Comparison of ENCODE assay signal across 24 cellular contexts in genomic region chr1:214005716-214006115, GRCh38. TPM values are rescaled to one million over a fixed set of nuclear protein-coding genes. Genes with fewer than 3 reads are reported as not detected.
A peak's percentile ranks its signal among the peaks of the same experiment; 100 is the strongest.
DNase-seq lines count a peak whose midpoint lies in the region; ATAC-seq, FAIRE-seq and TF ChIP-seq lines count a peak whose summit lies in the region.
"Had no signal": no experiment of that assay in that cellular context is flagged by ENCODE, and none has a peak within 500 bp of the region (broad histone marks: within the 10 kb centered on the region; RNA-seq: fewer than 3 reads in every experiment).

No MANE protein-coding gene starts in this region.

- H3K27ac Mint-ChIP-seq in activated T-helper 1 cell treated with anti-CD3 and anti-CD28 coated beads, Interleukin-12 subunit alpha, Interleukin-12 subunit beta, Interleukin-2, Interleukin-4 antibody, amounts not matched to agents 30 ng/mL and 10 ng/mL and 1 ng/mL, durations not matched to agents 14 hours and 24 hours and 36 hours, result no peak overlapping the region
- H3K27ac Mint-ChIP-seq in MCF 10A (ENCODE audit: low read depth, unreplicated experiment), result no peak overlapping the region
- H3K27ac Mint-ChIP-seq: CD4-positive, alpha-beta T cell had no signal

- peaks cover 51% of the 10 kb centered on the region for H3K4me1 ChIP-seq in HepG2 (ENCODE audit: insufficient read depth, low read length)
- peaks cover 0 to 31% (median 12%) of the 10 kb centered on the region in 4 donors for H3K4me1 ChIP-seq in right lobe of liver
- H3K4me1 ChIP-seq in esophagus muscularis mucosa, result peaks cover 0 to 14% (median 7%) of the 10 kb centered on the region in 4 donors
- H3K4me1 ChIP-seq: BLaER1 treated with 17β-estradiol and CSF1 and Interleukin-3, amounts not matched to agents 10 nM and 100 nM had no signal

- WGBS in HepG2 (ENCODE audit: low lambda C conversion rate), result 94% methylated on average over 2 of the region's 2 CpGs
- WGBS in right lobe of liver (ENCODE audit: insufficient coverage, low coverage, low lambda C conversion rate, missing lambda C conversion rate), result 71% methylated on average over 2 of the region's 2 CpGs
- WGBS in esophagus muscularis mucosa, result 83% methylated on average over 2 of the region's 2 CpGs

- no peak for TF ChIP-seq RAD21 in HepG2 (CRISPR knock-in tag; IDR thresholded peaks at IDR 0.05)

- no peak for DNase-seq in HepG2 (ENCODE audit: low spot score)
- DNase-seq in right lobe of liver, result no peak
- DNase-seq in esophagus muscularis mucosa (ENCODE audit: extremely low spot score), result peak; percentile 31
- peak; percentile 45 for DNase-seq in pons (ENCODE audit: low spot score)
- no peak for DNase-seq in activated T-helper 1 cell treated with anti-CD3 and anti-CD28 coated beads, Interleukin-12 subunit alpha, Interleukin-12 subunit beta, Interleukin-2, Interleukin-4 antibody, amounts not matched to agents 30 ng/mL and 10 ng/mL and 1 ng/mL, durations not matched to agents 14 hours and 24 hours and 36 hours (ENCODE audit: low spot score)
- DNase-seq in MCF 10A (ENCODE audit: unreplicated experiment), result no peak
- DNase-seq: CD4-positive, alpha-beta T cell; COR-L47; DMS79; GF-D8; Kasumi-1; NCI-H2029 treated with DMSO at 0.1 percent for 48 hours; NCI-H526 treated with DMSO at 0.1 percent for 48 hours; SHP77 had no signal

- H3K36me3 ChIP-seq in HepG2 (replicated peaks in 1 of 2; ENCODE audit: control insufficient read depth in 1 of 2, insufficient read depth in 2 of 2, low read length in 2 of 2) (peaks cover 13 to 62% of the 10 kb centered on the region in 2 experiments), right lobe of liver (peaks cover 0 to 19% (median 7%) of the 10 kb centered on the region in 4 donors), esophagus muscularis mucosa (no peaks in the 10 kb centered on the region)
- H3K36me3 ChIP-seq: BLaER1 treated with 17β-estradiol and CSF1 and Interleukin-3, amounts not matched to agents 10 nM and 100 nM had no signal

- ATAC-seq in HepG2 (no peak), right lobe of liver (no peak), HG03108 (IDR thresholded peaks at IDR 0.05; ENCODE audit: unreplicated experiment) (no peak), GM19023 (IDR thresholded peaks at IDR 0.05; ENCODE audit: unreplicated experiment) (no peak)
- ATAC-seq: K562, Panc1 had no signal

- intact Hi-C loops in HepG2 (cut with micrococcal nuclease; ENCODE audit: unreplicated experiment) (loop anchor here (5.0 to 10.0 kb wide), 2 partner anchors 117 to 881 kb away; no protein-coding TSS in a partner anchor), right lobe of liver (cut with DNase I) (no loop called here), esophagus muscularis mucosa (cut with DNase I) (no loop called here), MCF 10A (cut with micrococcal nuclease) (no loop called here)
- intact Hi-C loops in activated T-helper 1 cell treated with anti-CD3 and anti-CD28 coated beads, Interleukin-12 subunit alpha, Interleukin-12 subunit beta, Interleukin-2, Interleukin-4 antibody, amounts not matched to agents 30 ng/mL and 10 ng/mL and 1 ng/mL, durations not matched to agents 14 hours and 24 hours and 36 hours (cut with micrococcal nuclease), result no loop called here

- no peak for TF ChIP-seq POLR2A in HepG2 (IDR thresholded peaks at IDR 0.05; ENCODE audit: insufficient read depth in 1 of 2, low read depth in 2 of 2, low read length in 2 of 2)
- TF ChIP-seq POLR2A in right lobe of liver (IDR thresholded peaks at IDR 0.05), result no peak
- no peak for TF ChIP-seq POLR2A in esophagus muscularis mucosa (IDR thresholded peaks at IDR 0.05; ENCODE audit: low read depth)

- in situ Hi-C loops in HepG2 (cut with HindIII; ENCODE audit: extremely low pct_ligation_motif_present, low pct_unique_long_range_greater_than_20kb), result loop anchor here (25.0 kb wide), 1 partner anchor 107 kb away; no protein-coding TSS in a partner anchor

- no peak overlapping the region for H2AFZ ChIP-seq in HepG2 (ENCODE audit: low read length)

- H3K27me3 ChIP-seq in HepG2 (ENCODE audit: control insufficient read depth in 1 of 2, insufficient read depth in 2 of 2, low read length in 2 of 2) (no peaks in the 10 kb centered on the region), right lobe of liver (no peaks in the 10 kb centered on the region), esophagus muscularis mucosa (peaks cover 0 to 9% (median 0%) of the 10 kb centered on the region in 4 donors)
- H3K27me3 ChIP-seq: BLaER1 treated with 17β-estradiol and CSF1 and Interleukin-3, amounts not matched to agents 10 nM and 100 nM had no signal

- no peak overlapping the region for H3K27ac ChIP-seq in HepG2 (ENCODE audit: extremely low read length, insufficient read depth, low read length)
- H3K27ac ChIP-seq in right lobe of liver, result no peak overlapping the region
- no peak overlapping the region for H3K27ac ChIP-seq in esophagus muscularis mucosa (replicated peaks in 1 of 4)
- H3K27ac ChIP-seq: BLaER1 treated with 17β-estradiol and CSF1 and Interleukin-3, amounts not matched to agents 10 nM and 100 nM; RWPE1 had no signal

- no peaks in the 10 kb centered on the region for H3K36me3 Mint-ChIP-seq in activated T-helper 1 cell treated with anti-CD3 and anti-CD28 coated beads, Interleukin-12 subunit alpha, Interleukin-12 subunit beta, Interleukin-2, Interleukin-4 antibody, amounts not matched to agents 30 ng/mL and 10 ng/mL and 1 ng/mL, durations not matched to agents 14 hours and 24 hours and 36 hours (ENCODE audit: low read depth)
- no peaks in the 10 kb centered on the region for H3K36me3 Mint-ChIP-seq in MCF 10A (ENCODE audit: insufficient read depth, unreplicated experiment)

- H3K4me3 ChIP-seq in HepG2 (replicated peaks in 1 of 3; ENCODE audit: insufficient read depth in 1 of 3, low read depth in 2 of 3, low read length in 3 of 3) (no peak overlapping the region), right lobe of liver (no peak overlapping the region), esophagus muscularis mucosa (no peak overlapping the region)
- H3K4me3 ChIP-seq: BLaER1 treated with 17β-estradiol and CSF1 and Interleukin-3, amounts not matched to agents 10 nM and 100 nM; K562 had no signal

- H3K9me3 Mint-ChIP-seq in activated T-helper 1 cell treated with anti-CD3 and anti-CD28 coated beads, Interleukin-12 subunit alpha, Interleukin-12 subunit beta, Interleukin-2, Interleukin-4 antibody, amounts not matched to agents 30 ng/mL and 10 ng/mL and 1 ng/mL, durations not matched to agents 14 hours and 24 hours and 36 hours, result no peaks in the 10 kb centered on the region
- H3K9me3 Mint-ChIP-seq in MCF 10A (ENCODE audit: unreplicated experiment), result no peaks in the 10 kb centered on the region
- H3K9me3 Mint-ChIP-seq: CD4-positive, alpha-beta T cell had no signal

- TF ChIP-seq CTCF in HepG2 (CRISPR knock-in tag; IDR thresholded peaks at IDR 0.05) (no peak), right lobe of liver (IDR thresholded peaks at IDR 0.05) (no peak), esophagus muscularis mucosa (IDR thresholded peaks at IDR 0.05) (no peak), MCF 10A (IDR thresholded peaks at IDR 0.05; ENCODE audit: unreplicated experiment) (no peak)

- TF ChIP-seq EP300 in HepG2 (IDR thresholded peaks at IDR 0.05; ENCODE audit: low read depth in 2 of 2, low read length in 2 of 2), result no peak
- no peak for TF ChIP-seq EP300 in HepG2 (CRISPR knock-in tag; IDR thresholded peaks at IDR 0.05; ENCODE audit: borderline replicate concordance)
- no peak for TF ChIP-seq EP300 in esophagus muscularis mucosa (IDR thresholded peaks at IDR 0.05)

- H3K9ac ChIP-seq in HepG2 (ENCODE audit: insufficient read depth, low read depth, low read length), result no peak overlapping the region
- H3K9ac ChIP-seq: BLaER1 treated with 17β-estradiol and CSF1 and Interleukin-3, amounts not matched to agents 10 nM and 100 nM had no signal

- no peak overlapping the region for H3K4me3 Mint-ChIP-seq in activated T-helper 1 cell treated with anti-CD3 and anti-CD28 coated beads, Interleukin-12 subunit alpha, Interleukin-12 subunit beta, Interleukin-2, Interleukin-4 antibody, amounts not matched to agents 30 ng/mL and 10 ng/mL and 1 ng/mL, durations not matched to agents 14 hours and 24 hours and 36 hours
- H3K4me3 Mint-ChIP-seq in MCF 10A (ENCODE audit: unreplicated experiment), result no peak overlapping the region
- H3K4me3 Mint-ChIP-seq: CD4-positive, alpha-beta T cell had no signal

- BruUV-seq in HepG2 (replicated peaks; lab: Mats Ljungman, UMichigan) (no TSS peak), MCF 10A (replicated peaks; lab: Mats Ljungman, UMichigan) (no TSS peak)

- POLR2A ChIA-PET in HepG2 (lab: Yijun Ruan, JAX) (interaction anchor here (0.9 to 2.0 kb wide), 3 partner anchors 16 to 45 kb away, joined by 3 to 8 read pairs (median 5); no protein-coding TSS in a partner anchor), MCF 10A (lab: Yijun Ruan, JAX) (no interaction called here)

- H3K9me3 ChIP-seq in HepG2 (ENCODE audit: low read length), result no peaks in the 10 kb centered on the region
- H3K9me3 ChIP-seq in right lobe of liver, result no peaks in the 10 kb centered on the region
- H3K9me3 ChIP-seq in esophagus muscularis mucosa, result no peaks in the 10 kb centered on the region
- H3K9me3 ChIP-seq: BLaER1 treated with 17β-estradiol and CSF1 and Interleukin-3, amounts not matched to agents 10 nM and 100 nM had no signal

- peaks cover 9% of the 10 kb centered on the region for H3K27me3 Mint-ChIP-seq in activated T-helper 1 cell treated with anti-CD3 and anti-CD28 coated beads, Interleukin-12 subunit alpha, Interleukin-12 subunit beta, Interleukin-2, Interleukin-4 antibody, amounts not matched to agents 30 ng/mL and 10 ng/mL and 1 ng/mL, durations not matched to agents 14 hours and 24 hours and 36 hours (ENCODE audit: insufficient read depth)
- H3K27me3 Mint-ChIP-seq in MCF 10A (ENCODE audit: insufficient read depth, unreplicated experiment), result peaks cover 46% of the 10 kb centered on the region

- H3K4me2 ChIP-seq in HepG2 (ENCODE audit: low read depth, low read length), result no peak overlapping the region
- H3K4me2 ChIP-seq: BLaER1 treated with 17β-estradiol and CSF1 and Interleukin-3, amounts not matched to agents 10 nM and 100 nM had no signal

- peaks cover 53% of the 10 kb centered on the region for H3K79me2 ChIP-seq in HepG2 (ENCODE audit: insufficient read depth, low read length)

- no peaks in the 10 kb centered on the region for H4K20me1 ChIP-seq in HepG2 (ENCODE audit: insufficient read depth, low read length)
- H4K20me1 ChIP-seq: BLaER1 treated with 17β-estradiol and CSF1 and Interleukin-3, amounts not matched to agents 10 nM and 100 nM had no signal

- no peak for FAIRE-seq in HepG2 (lab: Jason Lieb, UNC)
- FAIRE-seq: GM12891, H54, K562 had no signal

- H3K4me1 Mint-ChIP-seq in activated T-helper 1 cell treated with anti-CD3 and anti-CD28 coated beads, Interleukin-12 subunit alpha, Interleukin-12 subunit beta, Interleukin-2, Interleukin-4 antibody, amounts not matched to agents 30 ng/mL and 10 ng/mL and 1 ng/mL, durations not matched to agents 14 hours and 24 hours and 36 hours (ENCODE audit: low read depth), result no peaks in the 10 kb centered on the region
- H3K4me1 Mint-ChIP-seq in MCF 10A (ENCODE audit: insufficient read depth, unreplicated experiment), result peaks cover 6% of the 10 kb centered on the region

- CTCF ChIA-PET in HepG2 (lab: Yijun Ruan, JAX; ENCODE audit: low intra/inter-chr PET ratio, low total read pairs) (no interaction called here), MCF 10A (lab: Yijun Ruan, JAX) (interaction anchor here (0.6 to 1.2 kb wide), 5 partner anchors 11 to 883 kb away, joined by 3 to 4 read pairs (median 4); no protein-coding TSS in a partner anchor)

RNA-seq across cellular contexts. Expression of gene PROX1, which starts 17.9 kb away (rescaled TPM):
- total RNA-seq in HepG2 (2016; rRNA removed; fragmentation: Illumina TruSeq; extraction: Trizol), result 30.2 and 48.5 TPM in 2 replicates
- total RNA-seq in HepG2 (2016; cell fraction: cytosol; rRNA removed; fragmentation: Illumina TruSeq; extraction: Trizol; ENCODE audit: low read depth), result 18.3 and 23.4 TPM in 2 replicates
- total RNA-seq in HepG2 (2016; cell fraction: insoluble cytoplasmic fraction; rRNA removed; fragmentation: Illumina TruSeq; extraction: Trizol), result 30.0 and 40.1 TPM in 2 replicates
- 37.4 and 49.2 TPM in 2 replicates for total RNA-seq in HepG2 (2016; cell fraction: membrane; rRNA removed; fragmentation: Illumina TruSeq; extraction: Trizol)
- 48.9 and 52.6 TPM in 2 replicates for total RNA-seq in HepG2 (2016; cell fraction: nucleus; rRNA removed; fragmentation: Illumina TruSeq; extraction: Trizol)
- 10.0 and 12.3 TPM in 2 replicates for polyA plus RNA-seq in HepG2 (2011; rRNA removed)
- polyA plus RNA-seq in HepG2 (2011; cell fraction: cytosol; rRNA removed), result 6.4 and 10.1 TPM in 2 replicates
- 24.5 and 25.6 TPM in 2 replicates for polyA plus RNA-seq in HepG2 (2011; cell fraction: nucleus; rRNA removed)
- 32.4 and 38.1 TPM in 2 replicates for polyA plus RNA-seq in HepG2 (2012)
- polyA plus RNA-seq in HepG2 (2016; cell fraction: cytosol; fragmentation: Illumina TruSeq; extraction: Trizol; ENCODE audit: low read depth), result 0.63 and 0.75 TPM in 2 replicates
- 32.3 and 34.3 TPM in 2 replicates for polyA plus RNA-seq in HepG2 (2016; cell fraction: insoluble cytoplasmic fraction; fragmentation: Illumina TruSeq; extraction: Trizol; ENCODE audit: low read depth)
- 2.9 and 3.5 TPM in 2 replicates for polyA plus RNA-seq in HepG2 (2016; cell fraction: membrane; fragmentation: Illumina TruSeq; extraction: Trizol; ENCODE audit: low read depth)
- 47.2 and 51.1 TPM in 2 replicates for polyA plus RNA-seq in HepG2 (2016; cell fraction: nucleus; fragmentation: Illumina TruSeq; extraction: Trizol; ENCODE audit: insufficient read depth, low read depth)
- 40.4 TPM in 1 of 2 replicates, not detected in the other for polyA minus RNA-seq in HepG2 (2011; rRNA and poly(A)+ RNA removed; ENCODE audit: low replicate concordance)
- 37.0 and 45.5 TPM in 2 replicates for polyA minus RNA-seq in HepG2 (2011; cell fraction: cytosol; rRNA and poly(A)+ RNA removed)
- polyA minus RNA-seq in HepG2 (2011; cell fraction: nucleus; rRNA and poly(A)+ RNA removed), result 45.6 and 52.3 TPM in 2 replicates
- 100 to 1,000 TPM in 4 of 6 experiments, 10 to 100 TPM in 2; 79.6 to 186 (median 164) TPM for total RNA-seq in right lobe of liver
- total RNA-seq in esophagus muscularis mucosa, result 1 to 10 TPM; 2.0 to 5.3 (median 2.5) TPM
- total RNA-seq in activated T-helper 1 cell treated with anti-CD3 and anti-CD28 coated beads, Interleukin-12 subunit alpha, Interleukin-12 subunit beta, Interleukin-2, Interleukin-4 antibody, amounts not matched to agents 30 ng/mL and 10 ng/mL and 1 ng/mL, durations not matched to agents 14 hours and 24 hours and 36 hours, result not detected in 2 replicates
- total RNA-seq in MCF 10A (2022), result 0.61 TPM in 2 replicates
- total RNA-seq: A172, OCI-LY7 had no signal

Comparison
In these comparisons a context has a peak if more than half of its experiments do, and no peak if none do; other contexts are left out.
1. DNase-seq: peak in esophagus muscularis mucosa (single experiment) and pons (single experiment); none in HepG2 (single experiment), right lobe of liver (0 of 3), activated T-helper 1 cell treated with anti-CD3 and anti-CD28 coated beads, Interleukin-12 subunit alpha, Interleukin-12 subunit beta, Interleukin-2, Interleukin-4 antibody, amounts not matched to agents 30 ng/mL and 10 ng/mL and 1 ng/mL, durations not matched to agents 14 hours and 24 hours and 36 hours (single experiment) and MCF 10A (single experiment).